Comparison of ENCODE assay signal across 15 cellular contexts in the genomic region with DNA sequence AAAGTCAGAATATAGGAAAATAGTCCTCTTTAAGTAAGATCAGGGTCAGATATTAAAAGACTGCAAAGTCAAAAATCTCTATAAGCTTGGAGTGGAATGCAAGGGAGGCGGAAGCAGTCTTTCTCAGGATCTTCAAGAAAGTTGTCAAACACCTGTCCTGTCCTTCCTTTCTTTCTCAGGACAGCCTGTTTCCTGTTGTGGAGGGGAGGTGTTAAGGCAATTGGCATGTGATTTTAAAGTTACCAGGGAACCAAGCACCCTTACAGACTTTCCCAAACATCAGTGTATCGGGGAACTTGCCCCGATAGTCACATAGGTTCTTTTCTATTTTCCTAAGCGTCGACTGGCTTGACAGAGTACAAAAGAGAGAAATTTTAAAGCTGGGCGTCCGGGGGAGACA. TPM values are rescaled to one million over a fixed set of nuclear protein-coding genes. Genes with fewer than 3 reads are reported as not detected.
A peak's percentile ranks its signal among the peaks of the same experiment; 100 is the strongest.
DNase-seq lines count a peak whose midpoint lies in the region; ATAC-seq and TF ChIP-seq lines count a peak whose summit lies in the region.
"Had no signal": no experiment of that assay in that cellular context is flagged by ENCODE, and none has a peak within 500 bp of the region (broad histone marks: within the 10 kb centered on the region; RNA-seq: fewer than 3 reads in every experiment).

No MANE protein-coding gene starts in this region.

- H3K4me3 Mint-ChIP-seq in CD8-positive, alpha-beta T cell, result peak overlapping the region; percentile 29
- peak overlapping the region; percentile 85 for H3K4me3 Mint-ChIP-seq in GM23338
- H3K4me3 Mint-ChIP-seq in activated naive CD8-positive, alpha-beta T cell treated with anti-CD3 and anti-CD28 coated beads, Interleukin-2, amount 10 ng/mL, durations not matched to agents 7 days and 5 days, result peak overlapping the region; percentile 39
- H3K4me3 Mint-ChIP-seq in naive B cell, result peak overlapping the region in 6 of 8 donors; percentile 55 to 99 (median 80)

- H2AFZ ChIP-seq in GM23338, result no peak overlapping the region

- no peaks in the 10 kb centered on the region for H3K9me3 ChIP-seq in CD8-positive, alpha-beta T cell (ENCODE audit: low read length)
- H3K9me3 ChIP-seq: BLaER1 had no signal

- H3K27ac ChIP-seq in CD8-positive, alpha-beta T cell (ENCODE audit: low read depth, low read length), result no peak overlapping the region
- peak overlapping the region; percentile 95 for H3K27ac ChIP-seq in GM23338 (ENCODE audit: low read depth)
- H3K27ac ChIP-seq: BLaER1, cardiac muscle cell had no signal

- no peaks in the 10 kb centered on the region for H3K9me3 Mint-ChIP-seq in CD8-positive, alpha-beta T cell
- no peaks in the 10 kb centered on the region for H3K9me3 Mint-ChIP-seq in GM23338
- no peaks in the 10 kb centered on the region for H3K9me3 Mint-ChIP-seq in activated naive CD8-positive, alpha-beta T cell treated with anti-CD3 and anti-CD28 coated beads, Interleukin-2, amount 10 ng/mL, durations not matched to agents 7 days and 5 days
- H3K9me3 Mint-ChIP-seq in naive B cell, result no peaks in the 10 kb centered on the region
- H3K9me3 Mint-ChIP-seq: stimulated activated naive B cell treated with anti-CD40 and anti-IgM and Interleukin-4, amounts not matched to agents 10 μg/mL and 1 μg/mL and 100 μg/mL, for 72 hours had no signal

- H3K79me2 ChIP-seq in GM23338 (replicated peaks; ENCODE audit: insufficient read depth), result peaks cover 59% of the 10 kb centered on the region

- ATAC-seq in CD8-positive, alpha-beta T cell, result no peak
- ATAC-seq in GM23338 (no peak), naive B cell (ENCODE audit: low read depth in 2 of 2) (no peak), esophagus mucosa (no peak)
- no peak for ATAC-seq in activated naive CD8-positive, alpha-beta T cell treated with anti-CD3 and anti-CD28 coated beads, Interleukin-2, amount 10 ng/mL, durations not matched to agents 7 days and 5 days (ENCODE audit: low read depth)
- ATAC-seq: stimulated activated naive B cell treated with anti-CD40 and anti-IgM and Interleukin-4, amounts not matched to agents 10 μg/mL and 1 μg/mL and 100 μg/mL, for 72 hours had no signal

- peaks cover 14% of the 10 kb centered on the region for H3K36me3 ChIP-seq in CD8-positive, alpha-beta T cell (ENCODE audit: insufficient read depth, low read length)
- H3K36me3 ChIP-seq in GM23338 (ENCODE audit: insufficient read depth), result peaks cover 12% of the 10 kb centered on the region; the same call in 1 of the 2 replicates

- intact Hi-C loops in CD8-positive, alpha-beta T cell (cut with DNase I, micrococcal nuclease), result loop anchor here (5.0 to 10.0 kb wide), 3 partner anchors 68 to 220 kb away; a partner anchor contains a TSS

- H3K36me3 Mint-ChIP-seq in CD8-positive, alpha-beta T cell, result peaks cover 40% of the 10 kb centered on the region
- H3K36me3 Mint-ChIP-seq in GM23338 (ENCODE audit: low read depth) (peaks cover 45% of the 10 kb centered on the region), naive B cell (peaks cover 4 to 6% of the 10 kb centered on the region in 2 donors)
- H3K36me3 Mint-ChIP-seq in activated naive CD8-positive, alpha-beta T cell treated with anti-CD3 and anti-CD28 coated beads, Interleukin-2, amount 10 ng/mL, durations not matched to agents 7 days and 5 days, result peaks cover 9% of the 10 kb centered on the region

- no peak overlapping the region for H3K27ac Mint-ChIP-seq in CD8-positive, alpha-beta T cell
- peak overlapping the region; percentile 94 for H3K27ac Mint-ChIP-seq in GM23338
- H3K27ac Mint-ChIP-seq in activated naive CD8-positive, alpha-beta T cell treated with anti-CD3 and anti-CD28 coated beads, Interleukin-2, amount 10 ng/mL, durations not matched to agents 7 days and 5 days, result no peak overlapping the region
- peak overlapping the region in 1 of 6 donors; percentile 54 for H3K27ac Mint-ChIP-seq in naive B cell
- H3K27ac Mint-ChIP-seq: stimulated activated naive B cell treated with anti-CD40 and anti-IgM and Interleukin-4, amounts not matched to agents 10 μg/mL and 1 μg/mL and 100 μg/mL, for 72 hours had no signal

- TF ChIP-seq CTCF in CD8-positive, alpha-beta T cell (IDR thresholded peaks at IDR 0.05), result no peak
- no peak for TF ChIP-seq CTCF in GM23338 (conservative IDR thresholded peaks at IDR 0.05; ENCODE audit: low read depth in 2 of 2)

- H3K4me1 Mint-ChIP-seq in CD8-positive, alpha-beta T cell (ENCODE audit: low read depth), result peaks cover 49% of the 10 kb centered on the region
- H3K4me1 Mint-ChIP-seq in GM23338, result peaks cover 50% of the 10 kb centered on the region
- peaks cover 26% of the 10 kb centered on the region for H3K4me1 Mint-ChIP-seq in activated naive CD8-positive, alpha-beta T cell treated with anti-CD3 and anti-CD28 coated beads, Interleukin-2, amount 10 ng/mL, durations not matched to agents 7 days and 5 days
- H3K4me1 Mint-ChIP-seq in naive B cell, result peaks cover 17 to 37% (median 22%) of the 10 kb centered on the region in 3 donors

- no peak for DNase-seq in CD8-positive, alpha-beta T cell
- DNase-seq in GM23338 (ENCODE audit: low spot score) (peak; percentile 60), naive B cell (no peak), NOMO-1 treated with dmso at 0.1 percent for 144 hours (lab: John Stamatoyannopoulos, UW; ENCODE audit: unreplicated experiment) (no peak), NCI-H748 treated with DMSO at 0.1 percent for 48 hours (lab: John Stamatoyannopoulos, UW) (no peak)
- DNase-seq in activated naive CD8-positive, alpha-beta T cell treated with anti-CD3 and anti-CD28 coated beads, Interleukin-2, amount 10 ng/mL, durations not matched to agents 7 days and 5 days, result no peak
- DNase-seq: activated CD4-positive, alpha-beta T cell treated with anti-CD3 and anti-CD28 coated beads for 4 hours; effector memory CD4-positive, alpha-beta T cell; NCI-H1092 treated with DMSO at 0.1 percent for 48 hours; NK-92 treated with Interleukin-12 subunit alpha and Interleukin-12 subunit beta, amount 100 ng/mL, for 24 hours; stimulated activated naive B cell treated with anti-CD40 and anti-IgM and Interleukin-4, amounts not matched to agents 10 μg/mL and 1 μg/mL and 100 μg/mL, for 72 hours had no signal

- no peaks in the 10 kb centered on the region for H3K9me2 ChIP-seq in GM23338 (ENCODE audit: insufficient read depth)

- H3K27me3 Mint-ChIP-seq in CD8-positive, alpha-beta T cell (ENCODE audit: low read depth), result no peaks in the 10 kb centered on the region
- H3K27me3 Mint-ChIP-seq in GM23338 (ENCODE audit: insufficient read depth, low read depth, poor library complexity), result peaks cover 14% of the 10 kb centered on the region
- H3K27me3 Mint-ChIP-seq in activated naive CD8-positive, alpha-beta T cell treated with anti-CD3 and anti-CD28 coated beads, Interleukin-2, amount 10 ng/mL, durations not matched to agents 7 days and 5 days, result no peaks in the 10 kb centered on the region
- no peaks in the 10 kb centered on the region for H3K27me3 Mint-ChIP-seq in naive B cell
- H3K27me3 Mint-ChIP-seq: stimulated activated naive B cell treated with anti-CD40 and anti-IgM and Interleukin-4, amounts not matched to agents 10 μg/mL and 1 μg/mL and 100 μg/mL, for 72 hours had no signal

- H3K4me1 ChIP-seq in CD8-positive, alpha-beta T cell (ENCODE audit: insufficient read depth, low read length), result peaks cover 21% of the 10 kb centered on the region
- peaks cover 40% of the 10 kb centered on the region for H3K4me1 ChIP-seq in GM23338 (ENCODE audit: insufficient read depth)

- POLR2A ChIA-PET in CD8-positive, alpha-beta T cell (lab: Charles Lee), result no interaction called here
- POLR2A ChIA-PET in activated naive CD8-positive, alpha-beta T cell treated with anti-CD3 and anti-CD28 coated beads, Interleukin-2, amount 10 ng/mL, durations not matched to agents 7 days and 5 days (lab: Charles Lee), result no interaction called here

- peaks cover 18% of the 10 kb centered on the region for H4K20me1 ChIP-seq in GM23338 (replicated peaks; ENCODE audit: insufficient read depth)

- H3K4me3 ChIP-seq in CD8-positive, alpha-beta T cell (ENCODE audit: low read depth, low read length), result no peak overlapping the region
- peak overlapping the region; percentile 100 for H3K4me3 ChIP-seq in GM23338
- H3K4me3 ChIP-seq: BLaER1, cardiac muscle cell, lung had no signal

- no peaks in the 10 kb centered on the region for H3K27me3 ChIP-seq in CD8-positive, alpha-beta T cell (ENCODE audit: insufficient read depth, low read length)
- H3K27me3 ChIP-seq in GM23338 (ENCODE audit: insufficient read depth), result no peaks in the 10 kb centered on the region
- H3K27me3 ChIP-seq: BLaER1, cardiac muscle cell had no signal

- H3F3A ChIP-seq in GM23338 (replicated peaks; ENCODE audit: low read depth), result peaks cover 53% of the 10 kb centered on the region

- H3K4me2 ChIP-seq in GM23338, result peak overlapping the region; percentile 88
- H3K4me2 ChIP-seq: BLaER1 had no signal

- CTCF ChIA-PET in CD8-positive, alpha-beta T cell (lab: Charles Lee), result no interaction called here

RNA-seq across cellular contexts. Expression of a gene that starts 2.1 kb away (rescaled TPM):
- total RNA-seq in CD8-positive, alpha-beta T cell, result 10 to 100 TPM; 69.9 to 71.6 TPM
- 240 and 244 TPM in 2 replicates for total RNA-seq in GM23338 (2014; rRNA removed; shearing (Covaris generic))
- polyA plus RNA-seq in GM23338 (2016; fragmentation: Nextera tagmentation; extraction: Ambion mirVana) (1,144 and 1,234 TPM in 2 replicates), naive B cell (ENCODE audit: low read depth in 6 of 6) (100 to 1,000 TPM; 191 to 306 (median 269) TPM)
- 100 to 1,000 TPM; 196 to 199 TPM for total RNA-seq in activated naive CD8-positive, alpha-beta T cell treated with anti-CD3 and anti-CD28 coated beads, Interleukin-2, amount 10 ng/mL, durations not matched to agents 7 days and 5 days
- 314 TPM for total RNA-seq in esophagus mucosa

RNA-seq across cellular contexts. Expression of a gene that starts 2.3 kb away (rescaled TPM):
- total RNA-seq in CD8-positive, alpha-beta T cell, result 10 to 100 TPM; 29.4 to 31.7 TPM
- 24.3 and 30.0 TPM in 2 replicates for total RNA-seq in GM23338 (2014; rRNA removed; shearing (Covaris generic))
- polyA plus RNA-seq in GM23338 (2016; fragmentation: Nextera tagmentation; extraction: Ambion mirVana) (7.4 and 8.1 TPM in 2 replicates), naive B cell (ENCODE audit: low read depth in 6 of 6) (1 to 10 TPM; 2.9 to 9.8 (median 4.8) TPM)
- 10 to 100 TPM; 20.4 to 22.4 TPM for total RNA-seq in activated naive CD8-positive, alpha-beta T cell treated with anti-CD3 and anti-CD28 coated beads, Interleukin-2, amount 10 ng/mL, durations not matched to agents 7 days and 5 days
- 13.2 TPM for total RNA-seq in esophagus mucosa

RNA-seq across cellular contexts. Expression of a gene that starts 32.2 kb away (rescaled TPM):
- 10 to 100 TPM in 1 of 2 experiments, 1 to 10 TPM in 1; 9.2 to 11.2 TPM for total RNA-seq in CD8-positive, alpha-beta T cell
- 38.0 and 48.5 TPM in 2 replicates for total RNA-seq in GM23338 (2014; rRNA removed; shearing (Covaris generic))
- 66.7 and 68.0 TPM in 2 replicates for polyA plus RNA-seq in GM23338 (2016; fragmentation: Nextera tagmentation; extraction: Ambion mirVana)
- 10 to 100 TPM; 32.2 to 36.2 TPM for total RNA-seq in activated naive CD8-positive, alpha-beta T cell treated with anti-CD3 and anti-CD28 coated beads, Interleukin-2, amount 10 ng/mL, durations not matched to agents 7 days and 5 days
- polyA plus RNA-seq in naive B cell (ENCODE audit: low read depth in 6 of 6), result 10 to 100 TPM; 32.4 to 47.3 (median 39.6) TPM
- total RNA-seq in esophagus mucosa, result 47.8 TPM

RNA-seq across cellular contexts. Expression of a gene that starts 43.0 kb away (rescaled TPM):
- total RNA-seq in CD8-positive, alpha-beta T cell, result 1 to 10 TPM; 2.9 to 3.6 TPM
- total RNA-seq in GM23338 (2014; rRNA removed; shearing (Covaris generic)), result 30.1 and 40.0 TPM in 2 replicates
- polyA plus RNA-seq in GM23338 (2016; fragmentation: Nextera tagmentation; extraction: Ambion mirVana) (5.0 and 7.3 TPM in 2 replicates), naive B cell (ENCODE audit: low read depth in 6 of 6) (1 to 10 TPM; 1.1 to 4.0 (median 2.1) TPM)
- 10 to 100 TPM in 1 of 2 experiments, 1 to 10 TPM in 1; 9.1 to 11.0 TPM for total RNA-seq in activated naive CD8-positive, alpha-beta T cell treated with anti-CD3 and anti-CD28 coated beads, Interleukin-2, amount 10 ng/mL, durations not matched to agents 7 days and 5 days
- total RNA-seq in esophagus mucosa, result 13.9 TPM

RNA-seq across cellular contexts. Expression of a gene that starts 57.3 kb away (rescaled TPM):
- under 1 TPM; 0.14 to 0.27 TPM for total RNA-seq in CD8-positive, alpha-beta T cell
- 34.4 and 35.8 TPM in 2 replicates for total RNA-seq in GM23338 (2014; rRNA removed; shearing (Covaris generic))
- polyA plus RNA-seq in GM23338 (2016; fragmentation: Nextera tagmentation; extraction: Ambion mirVana), result 17.7 and 18.3 TPM in 2 replicates
- total RNA-seq in activated naive CD8-positive, alpha-beta T cell treated with anti-CD3 and anti-CD28 coated beads, Interleukin-2, amount 10 ng/mL, durations not matched to agents 7 days and 5 days, result under 1 TPM; 0.11 to 0.14 TPM
- polyA plus RNA-seq in naive B cell (ENCODE audit: low read depth in 6 of 6), result not detected
- total RNA-seq in esophagus mucosa, result 2.7 TPM

Comparison
In these comparisons a context has a peak if more than half of its experiments do, and no peak if none do; other contexts are left out.
1. H3K4me3 Mint-ChIP-seq: peak in every context shown above with its lines; median percentile 85 in GM23338; 80 in naive B cell; 39 in activated naive CD8-positive, alpha-beta T cell treated with anti-CD3 and anti-CD28 coated beads, Interleukin-2, amount 10 ng/mL, durations not matched to agents 7 days and 5 days; 29 in CD8-positive, alpha-beta T cell.